14 cellular contexts compared by ENCODE assay signal in genomic region chr3:63582943-63583500, GRCh38.
"Had no signal": no experiment of that assay in that cellular context is flagged by ENCODE, and none has a peak within 500 bp of the region (broad histone marks: within the 10 kb centered on the region; RNA-seq: fewer than 3 reads in every experiment).

No MANE protein-coding gene starts in this region.

- ATAC-seq: activated CD4-positive, CD25-positive, alpha-beta regulatory T cell treated with anti-CD3 and anti-CD28 coated beads, Interleukin-2, amount 50 U/mL, for 24 hours; left lobe of liver; naive thymus-derived CD4-positive, alpha-beta T cell; stimulated activated naive CD8-positive, alpha-beta T cell treated with anti-CD3 and anti-CD28 coated beads, Interleukin-15, Interleukin-2, amounts not matched to agents 100 U/mL and 50 U/mL, for 24 hours had no signal

- DNase-seq: activated CD4-positive, alpha-beta T cell treated with anti-CD3 and anti-CD28 coated beads, Interleukin-2, amount 50 U/mL, for 1 hour; activated CD8-positive, alpha-beta memory T cell treated with anti-CD3 and anti-CD28 coated beads for 24 hours; activated gamma-delta T cell treated with Interleukin-2 at 50 U/mL for 16 hours; amniotic stem cell; erythroblast; naive thymus-derived CD4-positive, alpha-beta T cell; retina; stimulated activated naive CD8-positive, alpha-beta T cell treated with anti-CD3 and anti-CD28 coated beads, Interleukin-15, Interleukin-2, amounts not matched to agents 100 U/mL and 50 U/mL, for 24 hours; transverse colon had no signal

- FAIRE-seq: colon, islet of Langerhans had no signal

- H3K36me3 Mint-ChIP-seq: activated naive CD8-positive, alpha-beta T cell; naive thymus-derived CD4-positive, alpha-beta T cell had no signal

- H3K4me3 Mint-ChIP-seq: activated naive CD8-positive, alpha-beta T cell; naive thymus-derived CD4-positive, alpha-beta T cell had no signal

- H3K27ac Mint-ChIP-seq: activated naive CD8-positive, alpha-beta T cell; naive thymus-derived CD4-positive, alpha-beta T cell had no signal
